ENCODE assay signal across 16 cellular contexts in genomic region chr15:95279277-95280019, GRCh38.
DNase-seq lines count a peak whose midpoint lies in the region; ATAC-seq and TF ChIP-seq lines count a peak whose summit lies in the region.
"Had no signal": no experiment of that assay in that cellular context is flagged by ENCODE, and none has a peak within 500 bp of the region (broad histone marks: within the 10 kb centered on the region; RNA-seq: fewer than 3 reads in every experiment).

No MANE protein-coding gene starts in this region.

- H3K4me3 ChIP-seq in heart right ventricle (no peak overlapping the region), muscle layer of duodenum (ENCODE audit: low read depth in 1 of 2, low read length in 2 of 2) (no peak overlapping the region), stomach smooth muscle (ENCODE audit: low read length in 2 of 2) (peak overlapping the region in 1 of 2 donors; percentile 0), vagina (no peak overlapping the region)
- H3K4me3 ChIP-seq: BLaER1 had no signal

- H3K36me3 ChIP-seq in heart right ventricle (no peaks in the 10 kb centered on the region), muscle layer of duodenum (ENCODE audit: control insufficient read depth in 1 of 2, insufficient read depth in 2 of 2, low read length in 2 of 2) (no peaks in the 10 kb centered on the region), stomach smooth muscle (ENCODE audit: control insufficient read depth in 2 of 2, insufficient read depth in 2 of 2, low read length in 2 of 2) (no peaks in the 10 kb centered on the region), vagina (no peaks in the 10 kb centered on the region)
- H3K36me3 ChIP-seq: BLaER1 had no signal

- 80 to 84% methylated on average over 8 of the region's 8 CpGs for WGBS in heart right ventricle, 2 donors

- H3K9me3 ChIP-seq in heart right ventricle (no peaks in the 10 kb centered on the region), muscle layer of duodenum (ENCODE audit: control insufficient read depth in 1 of 2, low read length in 2 of 2) (no peaks in the 10 kb centered on the region), stomach smooth muscle (ENCODE audit: control insufficient read depth in 2 of 2, low read length in 2 of 2) (no peaks in the 10 kb centered on the region), vagina (no peaks in the 10 kb centered on the region)
- H3K9me3 ChIP-seq: BLaER1 had no signal

- peak in 4 of 8 donors; percentile 28 to 74 (median 46) for ATAC-seq in heart right ventricle

- H3K27me3 ChIP-seq in heart right ventricle (peaks cover 0 to 4% (median 0%) of the 10 kb centered on the region in 7 donors), muscle layer of duodenum (ENCODE audit: low read depth, low read length) (no peaks in the 10 kb centered on the region), stomach smooth muscle (ENCODE audit: control insufficient read depth in 1 of 2, insufficient read depth in 2 of 2, low read length in 2 of 2) (no peaks in the 10 kb centered on the region), vagina (no peaks in the 10 kb centered on the region)
- H3K27me3 ChIP-seq: BLaER1 had no signal

- H3K27ac ChIP-seq in heart right ventricle (peak overlapping the region in 9 of 10 donors; percentile 7 to 66 (median 48)), muscle layer of duodenum (ENCODE audit: low read length) (peak overlapping the region; percentile 45), stomach smooth muscle (ENCODE audit: low read length) (peak overlapping the region; percentile 8), vagina (peak overlapping the region; percentile 37)
- H3K27ac ChIP-seq: BLaER1, KMS-11 had no signal

- intact Hi-C loops in heart right ventricle (cut with DNase I), result loop anchor here in 2 of 10 donors (10.0 kb wide), 2 partner anchors 565 to 605 kb away; no protein-coding TSS in a partner anchor
- intact Hi-C loops in cardiac septum (cut with DNase I), result no loop called here
- intact Hi-C loops in vagina (cut with DNase I), result loop anchor here (10.0 kb wide), 1 partner anchor 165 kb away; no protein-coding TSS in a partner anchor

- TF ChIP-seq POLR2A in vagina (IDR thresholded peaks at IDR 0.05), result no peak

- no peak for TF ChIP-seq CTCF in heart right ventricle (IDR thresholded peaks at IDR 0.05)
- no peak for TF ChIP-seq CTCF in vagina (IDR thresholded peaks at IDR 0.05)

- H3K4me1 ChIP-seq in heart right ventricle (peaks cover 0 to 21% (median 0%) of the 10 kb centered on the region in 9 donors), muscle layer of duodenum (ENCODE audit: control insufficient read depth in 1 of 2, insufficient read depth in 2 of 2, low read length in 2 of 2) (peaks cover 4 to 7% of the 10 kb centered on the region in 2 donors), stomach smooth muscle (ENCODE audit: control insufficient read depth, insufficient read depth, low read length) (peaks cover 15% of the 10 kb centered on the region), vagina (peaks cover 10% of the 10 kb centered on the region)
- H3K4me1 ChIP-seq: BLaER1 had no signal

- no peak overlapping the region for H3K9ac ChIP-seq in stomach smooth muscle (ENCODE audit: low read length in 2 of 2)
- H3K9ac ChIP-seq: BLaER1, KMS-11 had no signal

- DNase-seq in heart right ventricle (no peak), cardiac septum (ENCODE audit: low spot score) (no peak), vagina (ENCODE audit: extremely low spot score in 2 of 2) (no peak), iPS-NIHi11 (ENCODE audit: low spot score) (no peak), SHP77 (lab: John Stamatoyannopoulos, UW) (no peak)
- no peak for DNase-seq in stimulated activated CD4-positive, alpha-beta T cell treated with anti-CD3 and anti-CD28 coated beads, Interleukin-4, amount 100 ng/mL, for 24 hours
- DNase-seq: 8988T, NCI-H1092, NCI-H1694, NCI-H2107, NCI-H226, NCI-H526 treated with DMSO at 0.1 percent for 48 hours had no signal
